In the genomic region with DNA sequence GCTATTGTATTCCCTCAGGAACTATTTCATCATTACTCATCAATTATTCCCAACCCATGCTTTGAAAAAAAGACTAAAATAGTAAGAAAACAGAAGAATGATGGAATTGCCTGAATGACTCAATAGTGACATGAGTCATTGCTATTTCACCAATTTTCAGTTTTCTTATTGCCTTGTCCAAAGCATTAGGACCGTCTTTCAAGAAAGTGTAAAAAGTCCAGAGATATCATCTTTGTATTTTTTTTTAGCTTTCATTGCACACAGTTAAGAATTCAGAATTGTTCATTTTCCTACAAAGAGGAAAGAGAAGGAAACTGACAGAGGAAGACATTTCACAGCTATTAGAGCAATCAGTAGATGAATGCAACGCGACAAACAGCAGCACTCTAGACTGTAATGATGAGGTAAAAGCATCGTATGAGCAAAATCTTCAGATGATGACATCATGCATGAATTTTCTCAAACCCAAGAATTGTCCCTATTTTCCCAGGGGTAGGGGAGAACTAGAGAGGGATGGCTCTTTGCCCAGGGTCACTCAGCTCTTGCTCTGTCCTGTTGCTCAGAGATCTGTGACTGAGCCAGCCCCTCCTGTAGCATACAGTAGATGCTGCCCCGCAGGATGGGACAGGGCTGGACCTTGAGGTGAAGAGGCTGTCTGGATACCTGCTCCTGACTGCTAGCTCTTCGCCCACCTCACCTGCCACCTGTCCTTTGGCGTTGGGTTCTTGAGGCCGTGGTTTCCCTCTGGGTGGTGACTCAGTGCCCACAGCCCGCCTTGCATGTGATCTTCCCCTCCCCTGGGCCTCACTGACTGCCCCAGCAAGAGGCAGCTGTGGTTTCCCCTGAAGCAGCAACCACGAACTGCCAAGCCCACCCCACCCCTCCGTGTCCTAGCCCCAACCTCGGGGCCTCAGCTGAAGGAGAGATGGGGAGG, we compare ENCODE assay signal across 8 cellular contexts.
DNase-seq lines count a peak whose midpoint lies in the region; ATAC-seq and TF ChIP-seq lines count a peak whose summit lies in the region.

No MANE protein-coding gene starts in this region.

- H2AFZ ChIP-seq in DND-41 (ENCODE audit: low read depth, low read length), result no peak overlapping the region

- H3K27ac ChIP-seq in DND-41 (ENCODE audit: low read length), result peak overlapping the region; percentile 94
- H3K27ac ChIP-seq in KOPT-K1 (ENCODE audit: low read depth, low read length, poor library complexity, severe bottlenecking), result peak overlapping the region; percentile 84
- H3K27ac ChIP-seq in epithelial cell of prostate, result peak overlapping the region; percentile 65

- no peak overlapping the region for H3K9ac ChIP-seq in DND-41 (ENCODE audit: low read depth, low read length)

- ATAC-seq in DND-41 (ENCODE audit: insufficient read depth, low read depth) (peak; percentile 95), HG03280 (IDR thresholded peaks at IDR 0.05; ENCODE audit: unreplicated experiment) (no peak), HG03039 (IDR thresholded peaks at IDR 0.05; ENCODE audit: unreplicated experiment) (no peak)

- peak overlapping the region; percentile 32; the same call in 1 of the 2 replicates for H3K4me2 ChIP-seq in DND-41 (ENCODE audit: insufficient read depth, low read length)

- TF ChIP-seq CTCF in DND-41 (IDR thresholded peaks at IDR 0.05; ENCODE audit: borderline replicate concordance, extremely low read depth, low read length, poor library complexity, severe bottlenecking), result no peak

- peaks cover 37% of the 10 kb centered on the region for H3K4me1 ChIP-seq in DND-41 (ENCODE audit: insufficient read depth, low read length)

- H3K9me3 ChIP-seq in DND-41 (ENCODE audit: insufficient read depth, low read length, severe bottlenecking), result no peaks in the 10 kb centered on the region
- H3K9me3 ChIP-seq in KOPT-K1 (ENCODE audit: insufficient read depth, low read length, poor library complexity, severe bottlenecking), result peaks cover 7% of the 10 kb centered on the region

- 0 out of 2 replicates have a peak, but pooled peaks cover 3% of the 10 kb centered on the region for H4K20me1 ChIP-seq in DND-41 (ENCODE audit: insufficient read depth, low read length)

- H3K27me3 ChIP-seq in DND-41 (ENCODE audit: insufficient read depth, low read length, poor library complexity), result no peaks in the 10 kb centered on the region

- H3K79me2 ChIP-seq in DND-41 (ENCODE audit: insufficient read depth, low read length), result no peaks in the 10 kb centered on the region

- H3K36me3 ChIP-seq in DND-41 (ENCODE audit: insufficient read depth, low read length), result no peaks in the 10 kb centered on the region
- H3K36me3 ChIP-seq in KOPT-K1 (ENCODE audit: insufficient read depth, low read length), result no peaks in the 10 kb centered on the region

- H3K4me3 ChIP-seq in DND-41 (ENCODE audit: low read depth in 1 of 2, low read length in 2 of 2), result no peak overlapping the region

- DNase-seq in DND-41 (peak; percentile 93), epithelial cell of prostate (ENCODE audit: low read depth, low spot score) (peak; percentile 49), NCI-H128 (lab: John Stamatoyannopoulos, UW; ENCODE audit: unreplicated experiment) (no peak)
- DNase-seq in activated CD4-positive, alpha-beta T cell treated with anti-CD3 and anti-CD28 coated beads, Interleukin-2, amount 50 U/mL, for 48 hours, result peak; percentile 60 to 73
- peak in 3 of 4 experiments; percentile 16 to 52 (median 33) for DNase-seq in stimulated activated CD4-positive, alpha-beta T cell treated with anti-CD3 and anti-CD28 coated beads, Interleukin-1b, Interleukin-23, amount 100 ng/mL, for 24 hours (ENCODE audit: low read depth in 4 of 4, low spot score in 1 of 4)
